In genomic region chr12:95118138-95118787, GRCh38 we compare ENCODE assay signal across 12 cellular contexts. TPM values are rescaled to one million over a fixed set of nuclear protein-coding genes. Genes with fewer than 3 reads are reported as not detected.
DNase-seq lines count a peak whose midpoint lies in the region; ATAC-seq, FAIRE-seq and TF ChIP-seq lines count a peak whose summit lies in the region.
"Had no signal": no experiment of that assay in that cellular context is flagged by ENCODE, and none has a peak within 500 bp of the region (broad histone marks: within the 10 kb centered on the region; RNA-seq: fewer than 3 reads in every experiment).

No MANE protein-coding gene starts in this region.

- no peak for TF ChIP-seq EP300 in gastroesophageal sphincter (IDR thresholded peaks at IDR 0.05)

- H3K4me1 ChIP-seq in gastroesophageal sphincter (peaks cover 4 to 34% (median 19%) of the 10 kb centered on the region in 3 donors), SJCRH30 (no peaks in the 10 kb centered on the region)
- no peaks in the 10 kb centered on the region for H3K4me1 ChIP-seq in CD8-positive, alpha-beta memory T cell (ENCODE audit: insufficient read depth, low read length)

- ATAC-seq in WTC11 = no peak
- ATAC-seq in gastroesophageal sphincter = no peak

- no peak overlapping the region for H3K4me3 Mint-ChIP-seq in WTC11
- H3K4me3 Mint-ChIP-seq in CD8-positive, alpha-beta memory T cell = no peak overlapping the region
- H3K4me3 Mint-ChIP-seq: T-helper 1 cell treated with Interleukin-12 subunit alpha and Interleukin-12 subunit beta and Interleukin-4 antibody, amounts not matched to agents 30 μg/mL and 1 μg/mL, for 36 hours had no signal

- H3K27ac Mint-ChIP-seq in WTC11 = peak overlapping the region; percentile 24; the same call in 1 of the 2 replicates
- no peak overlapping the region for H3K27ac Mint-ChIP-seq in CD8-positive, alpha-beta memory T cell
- H3K27ac Mint-ChIP-seq: T-helper 1 cell treated with Interleukin-12 subunit alpha and Interleukin-12 subunit beta and Interleukin-4 antibody, amounts not matched to agents 30 μg/mL and 1 μg/mL, for 36 hours had no signal

- no peaks in the 10 kb centered on the region for H3K27me3 Mint-ChIP-seq in WTC11 (ENCODE audit: low read depth)
- H3K27me3 Mint-ChIP-seq in CD8-positive, alpha-beta memory T cell = no peaks in the 10 kb centered on the region

- FAIRE-seq in H54 (lab: Jason Lieb, UNC) = peak; percentile 93
- FAIRE-seq: colon, islet of Langerhans had no signal

- H3K4me3 ChIP-seq in gastroesophageal sphincter (no peak overlapping the region), skeletal muscle cell (ENCODE audit: low read depth, low read length) (no peak overlapping the region), SJCRH30 (no peak overlapping the region)
- H3K4me3 ChIP-seq in CD8-positive, alpha-beta memory T cell (ENCODE audit: low read length) = no peak overlapping the region

- 30 to 66% methylated on average over 4 of the region's 4 CpGs for WGBS in gastroesophageal sphincter (ENCODE audit: low coverage in 1 of 2), 2 donors

- no peak for TF ChIP-seq POLR2A in H54 (IDR thresholded peaks at IDR 0.05; ENCODE audit: low read depth, low read length)
- no peak for TF ChIP-seq POLR2A in gastroesophageal sphincter (IDR thresholded peaks at IDR 0.05)

- H3K4me1 Mint-ChIP-seq in WTC11 = peaks cover 36% of the 10 kb centered on the region
- H3K4me1 Mint-ChIP-seq in CD8-positive, alpha-beta memory T cell = no peaks in the 10 kb centered on the region

- CTCF ChIA-PET in WTC11 (lab: Charles Lee) = interaction anchor here (0.6 to 1.6 kb wide), 6 partner anchors 69 to 218 kb away, joined by 3 to 18 read pairs (median 5); partner anchors contain the start of genes FGD6 and VEZT
- CTCF ChIA-PET in CD8-positive, alpha-beta memory T cell (lab: Charles Lee) = interaction anchor here (1.6 to 5.2 kb wide), 4 partner anchors 14 to 419 kb away, joined by 4 to 63 read pairs (median 11); partner anchors contain the start of genes FGD6 and VEZT

- H3K9me3 ChIP-seq in gastroesophageal sphincter (no peaks in the 10 kb centered on the region), SJCRH30 (replicated peaks) (no peaks in the 10 kb centered on the region)
- H3K9me3 ChIP-seq in CD8-positive, alpha-beta memory T cell (ENCODE audit: low read length) = no peaks in the 10 kb centered on the region

- H3K27ac ChIP-seq in gastroesophageal sphincter = peak overlapping the region in 3 of 4 donors; percentile 11 to 50 (median 45)
- no peak overlapping the region for H3K27ac ChIP-seq in CD8-positive, alpha-beta memory T cell (ENCODE audit: low read depth, low read length)
- H3K27ac ChIP-seq in SJCRH30 = no peak overlapping the region

- peaks cover 7% of the 10 kb centered on the region for H3K36me3 Mint-ChIP-seq in WTC11
- H3K36me3 Mint-ChIP-seq in CD8-positive, alpha-beta memory T cell = no peaks in the 10 kb centered on the region

- POLR2A ChIA-PET in WTC11 (lab: Charles Lee) = no interaction called here
- POLR2A ChIA-PET in CD8-positive, alpha-beta memory T cell (lab: Charles Lee) = no interaction called here

- H3K9me3 Mint-ChIP-seq in WTC11 = no peaks in the 10 kb centered on the region
- H3K9me3 Mint-ChIP-seq in CD8-positive, alpha-beta memory T cell = no peaks in the 10 kb centered on the region
- H3K9me3 Mint-ChIP-seq: T-helper 1 cell treated with Interleukin-12 subunit alpha and Interleukin-12 subunit beta and Interleukin-4 antibody, amounts not matched to agents 30 μg/mL and 1 μg/mL, for 36 hours had no signal

- H3K36me3 ChIP-seq in gastroesophageal sphincter = peaks cover 0 to 4% of the 10 kb centered on the region in 2 donors
- no peaks in the 10 kb centered on the region for H3K36me3 ChIP-seq in CD8-positive, alpha-beta memory T cell (ENCODE audit: insufficient read depth, low read length)
- no peaks in the 10 kb centered on the region for H3K36me3 ChIP-seq in SJCRH30

- TF ChIP-seq CTCF in WTC11 (IDR thresholded peaks at IDR 0.05) = no peak
- no peak for TF ChIP-seq CTCF in gastroesophageal sphincter (IDR thresholded peaks at IDR 0.05)

- H3K27me3 ChIP-seq in gastroesophageal sphincter (no peaks in the 10 kb centered on the region), SJCRH30 (no peaks in the 10 kb centered on the region)
- H3K27me3 ChIP-seq in CD8-positive, alpha-beta memory T cell (ENCODE audit: insufficient read depth, low read length, poor library complexity, severe bottlenecking) = no peaks in the 10 kb centered on the region

- peak; percentile 38 for DNase-seq in H54 (ENCODE audit: insufficient read length, low spot score)
- no peak for DNase-seq in WTC11 (ENCODE audit: low spot score)
- DNase-seq in skeletal muscle cell (ENCODE audit: low read depth) = peak; percentile 39
- no peak for DNase-seq in CD8-positive, alpha-beta memory T cell
- no peak for DNase-seq in GDM1 (lab: John Stamatoyannopoulos, UW)
- DNase-seq in SJCRH30 = no peak
- no peak for DNase-seq in DMS53 treated with DMSO at 0.1 percent for 48 hours (lab: John Stamatoyannopoulos, UW; ENCODE audit: unreplicated experiment)
- DNase-seq: DMS79 treated with DMSO at 0.1 percent for 48 hours had no signal

TF ChIP-seq in WTC11, 78 proteins besides CTCF, POLR2A, EP300 and RAD21:
- no peak for TF ChIP-seq CBFB (CRISPR knock-in tag; IDR thresholded peaks at IDR 0.05; ENCODE audit: low read depth)

RNA-seq across cellular contexts. Expression of gene NR2C1, which starts 44.8 kb away (rescaled TPM):
- total RNA-seq in WTC11 (2021) (45.4 to 53.0 TPM (median 51.1 TPM) in 3 replicates), gastroesophageal sphincter (10 to 100 TPM; 29.0 to 70.8 (median 45.1) TPM)
- total RNA-seq in CD8-positive, alpha-beta memory T cell = 10 to 100 TPM; 17.1 to 21.9 TPM
- 7.5 TPM for polyA plus RNA-seq in CD8-positive, alpha-beta memory T cell
- 33.7 and 39.1 TPM in 2 replicates for total RNA-seq in SJCRH30 (2014; rRNA removed; shearing (Covaris generic))

Comparison
In these comparisons a context has a peak if more than half of its experiments do, and no peak if none do; other contexts are left out.
1. DNase-seq: peak in H54 (single experiment) and skeletal muscle cell (single experiment); none in WTC11 (single experiment), CD8-positive, alpha-beta memory T cell (0 of 5), GDM1 (single experiment), SJCRH30 (0 of 2) and DMS53 treated with DMSO at 0.1 percent for 48 hours (single experiment).
2. H3K27ac ChIP-seq: peak in gastroesophageal sphincter (3 of 4); none in CD8-positive, alpha-beta memory T cell (single experiment) and SJCRH30 (single experiment).